In the genomic region with DNA sequence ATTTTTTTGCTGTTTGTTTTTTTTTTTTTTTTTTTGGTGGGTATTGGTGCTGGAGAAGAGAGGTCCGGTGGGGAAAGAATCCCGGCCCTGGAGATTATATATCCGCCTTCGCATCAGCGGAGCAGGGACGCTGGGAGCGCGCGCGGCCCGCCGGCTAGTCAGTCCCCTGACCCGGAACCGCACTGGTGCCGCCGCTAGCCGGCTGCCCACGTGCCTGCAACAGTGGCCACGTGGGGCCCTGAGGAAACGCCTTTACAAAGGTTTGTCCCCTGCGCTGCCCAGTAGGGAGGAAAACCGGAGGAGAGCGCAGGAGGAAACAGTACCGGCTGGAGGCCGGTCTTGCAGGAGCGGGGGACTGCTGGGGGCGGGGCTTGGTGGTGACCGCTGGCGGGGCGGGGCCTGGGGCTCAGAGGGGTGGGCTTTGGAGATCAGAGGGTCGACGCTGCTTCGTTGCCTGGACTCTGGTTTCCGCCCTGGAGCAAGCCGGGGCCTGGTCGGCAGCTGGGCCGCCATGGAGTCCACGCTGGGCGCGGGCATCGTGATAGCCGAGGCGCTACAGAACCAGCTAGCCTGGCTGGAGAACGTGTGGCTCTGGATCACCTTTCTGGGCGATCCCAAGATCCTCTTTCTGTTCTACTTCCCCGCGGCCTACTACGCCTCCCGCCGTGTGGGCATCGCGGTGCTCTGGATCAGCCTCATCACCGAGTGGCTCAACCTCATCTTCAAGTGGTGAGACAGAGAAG, we compare ENCODE assay signal across 8 cellular contexts. TPM values are rescaled to one million over a fixed set of nuclear protein-coding genes. Genes with fewer than 3 reads are reported as not detected.
A peak's percentile ranks its signal among the peaks of the same experiment; 100 is the strongest.
DNase-seq lines count a peak whose midpoint lies in the region; ATAC-seq and TF ChIP-seq lines count a peak whose summit lies in the region.

A gene with protein sequence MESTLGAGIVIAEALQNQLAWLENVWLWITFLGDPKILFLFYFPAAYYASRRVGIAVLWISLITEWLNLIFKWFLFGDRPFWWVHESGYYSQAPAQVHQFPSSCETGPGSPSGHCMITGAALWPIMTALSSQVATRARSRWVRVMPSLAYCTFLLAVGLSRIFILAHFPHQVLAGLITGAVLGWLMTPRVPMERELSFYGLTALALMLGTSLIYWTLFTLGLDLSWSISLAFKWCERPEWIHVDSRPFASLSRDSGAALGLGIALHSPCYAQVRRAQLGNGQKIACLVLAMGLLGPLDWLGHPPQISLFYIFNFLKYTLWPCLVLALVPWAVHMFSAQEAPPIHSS (plus strand): TSS at position 281 of the 743 bp plus-strand sequence. CDS start 231 bp downstream, at position 512.

- H3K4me3 ChIP-seq in SU-DHL-6 (ENCODE audit: insufficient read depth, low read length, poor library complexity, severe bottlenecking) (peak within 1 kb of the TSS; percentile 74), parathyroid adenoma (ENCODE audit: low read depth, low read length) (peak within 1 kb of the TSS; percentile 81), tibial nerve (peak within 1 kb of the TSS; percentile 63 to 85 (median 69))

- H3K79me2 ChIP-seq in SU-DHL-6 (ENCODE audit: insufficient read depth, low read length) (peaks cover 24% of the 10 kb centered on the region), parathyroid adenoma (peaks cover 38% of the 10 kb centered on the region)

- peak; percentile 93 to 97 for TF ChIP-seq EP300 in tibial nerve (IDR thresholded peaks at IDR 0.05)

- H3F3A ChIP-seq in SU-DHL-6 (ENCODE audit: insufficient read depth) = peaks cover 20% of the 10 kb centered on the region

- intact Hi-C loops in Right ventricle myocardium superior (cut with DNase I) = no loop called here

- H4K20me1 ChIP-seq in SU-DHL-6 (ENCODE audit: low read depth, low read length) = no peaks in the 10 kb centered on the region

- CTCF ChIA-PET in GM10248 (lab: Yijun Ruan, JAX) = interaction anchor here (0.8 to 1.2 kb wide), 3 partner anchors 14 to 58 kb away, joined by 3 read pairs; no protein-coding TSS in a partner anchor

- H2AFZ ChIP-seq in SU-DHL-6 (ENCODE audit: low read depth, low read length, severe bottlenecking) = peak within 1 kb of the TSS; percentile 89
- H2AFZ ChIP-seq in parathyroid adenoma = peak within 1 kb of the TSS; percentile 78

- WGBS in tibial nerve, 2 donors = 0 to 1% methylated on average over 48 to 51 of the region's 53 CpGs

- peaks cover 44% of the 10 kb centered on the region for H3K4me1 Mint-ChIP-seq in activated naive CD8-positive, alpha-beta T cell treated with anti-CD3 and anti-CD28 coated beads, Interleukin-2, amount 50 U/mL, for 24 hours

- H3K4me3 Mint-ChIP-seq in activated naive CD8-positive, alpha-beta T cell treated with anti-CD3 and anti-CD28 coated beads, Interleukin-2, amount 50 U/mL, for 24 hours = peak within 1 kb of the TSS; percentile 97

- H3K36me3 Mint-ChIP-seq in activated naive CD8-positive, alpha-beta T cell treated with anti-CD3 and anti-CD28 coated beads, Interleukin-2, amount 50 U/mL, for 24 hours (ENCODE audit: low read depth) = peaks cover 5% of the 10 kb centered on the region

- H3K9me3 ChIP-seq in SU-DHL-6 (ENCODE audit: insufficient read depth, low read length) (no peaks in the 10 kb centered on the region), parathyroid adenoma (ENCODE audit: control insufficient read depth, low read length) (no peaks in the 10 kb centered on the region), tibial nerve (no peaks in the 10 kb centered on the region)

- H3K36me3 ChIP-seq in SU-DHL-6 (ENCODE audit: low read length) (no peaks in the 10 kb centered on the region), parathyroid adenoma (ENCODE audit: control insufficient read depth, insufficient read depth, low read length) (no peaks in the 10 kb centered on the region), tibial nerve (peaks cover 0 to 27% (median 0%) of the 10 kb centered on the region in 3 donors)

- H3K27me3 ChIP-seq in SU-DHL-6 (ENCODE audit: low read length) = no peaks in the 10 kb centered on the region
- H3K27me3 ChIP-seq in parathyroid adenoma (ENCODE audit: control insufficient read depth, insufficient read depth, low read length) = no peaks in the 10 kb centered on the region
- no peaks in the 10 kb centered on the region for H3K27me3 ChIP-seq in tibial nerve

- peak; percentile 68 to 76 for TF ChIP-seq POLR2A in tibial nerve (IDR thresholded peaks at IDR 0.05)

- no peaks in the 10 kb centered on the region for H3K27me3 Mint-ChIP-seq in activated naive CD8-positive, alpha-beta T cell treated with anti-CD3 and anti-CD28 coated beads, Interleukin-2, amount 50 U/mL, for 24 hours

- DNase-seq in GM10248 (ENCODE audit: extremely low spot score) (peak; percentile 97), NCI-H1105 (lab: John Stamatoyannopoulos, UW) (peak; percentile 92), Right ventricle myocardium superior (peak; percentile 95), tibial nerve (ENCODE audit: low spot score in 2 of 2) (peak; percentile 88 to 92)
- DNase-seq in activated naive CD8-positive, alpha-beta T cell treated with anti-CD3 and anti-CD28 coated beads, Interleukin-2, amount 50 U/mL, for 24 hours = peak; percentile 92

- H3K9me3 Mint-ChIP-seq in activated naive CD8-positive, alpha-beta T cell treated with anti-CD3 and anti-CD28 coated beads, Interleukin-2, amount 50 U/mL, for 24 hours = no peaks in the 10 kb centered on the region

- H3K9ac ChIP-seq in SU-DHL-6 (ENCODE audit: low read length) = peak within 1 kb of the TSS; percentile 81
- H3K9ac ChIP-seq in parathyroid adenoma = peak within 1 kb of the TSS; percentile 8

- peaks cover 13% of the 10 kb centered on the region for H3K4me1 ChIP-seq in parathyroid adenoma
- H3K4me1 ChIP-seq in tibial nerve = peaks cover 0 to 63% (median 23%) of the 10 kb centered on the region in 4 donors

- TF ChIP-seq CTCF in GM10248 (IDR thresholded peaks at IDR 0.05; ENCODE audit: control extremely low read depth, extremely low read depth, low read depth, missing control alignments) (no peak), SU-DHL-6 (IDR thresholded peaks at IDR 0.05; ENCODE audit: insufficient read depth, low read length, poor library complexity, severe bottlenecking) (no peak), parathyroid adenoma (IDR thresholded peaks at IDR 0.05) (no peak), tibial nerve (IDR thresholded peaks at IDR 0.05) (peak in 2 of 5 experiments; percentile 26 to 62)

- POLR2A ChIA-PET in GM10248 (lab: Yijun Ruan, JAX) = interaction anchor here (0.6 kb wide), 3 partner anchors 10 to 297 kb away, joined by 3 to 4 read pairs (median 4); no protein-coding TSS in a partner anchor

- ATAC-seq in HG02588 (IDR thresholded peaks at IDR 0.05; ENCODE audit: unreplicated experiment) (peak; percentile 65), Right ventricle myocardium superior (ENCODE audit: poor library complexity) (peak; percentile 92)
- ATAC-seq in activated naive CD8-positive, alpha-beta T cell treated with anti-CD3 and anti-CD28 coated beads, Interleukin-2, amount 50 U/mL, for 24 hours = peak; percentile 82

- no peaks in the 10 kb centered on the region for H3K9me2 ChIP-seq in SU-DHL-6 (replicated peaks; ENCODE audit: insufficient read depth, low read length)

- peak within 1 kb of the TSS; percentile 98 for H3K27ac Mint-ChIP-seq in activated naive CD8-positive, alpha-beta T cell treated with anti-CD3 and anti-CD28 coated beads, Interleukin-2, amount 50 U/mL, for 24 hours

- H3K27ac ChIP-seq in SU-DHL-6 (ENCODE audit: low read depth, low read length) (peak within 1 kb of the TSS; percentile 63), parathyroid adenoma (peak within 1 kb of the TSS; percentile 83), tibial nerve (peak within 1 kb of the TSS; percentile 24 to 93 (median 86))

- H3K4me2 ChIP-seq in SU-DHL-6 (ENCODE audit: low read depth, low read length, poor library complexity, severe bottlenecking) (peak within 1 kb of the TSS; percentile 95), parathyroid adenoma (ENCODE audit: low read length) (peak within 1 kb of the TSS; percentile 97)

RNA-seq across cellular contexts. Expression of the gene that starts here (rescaled TPM):
- total RNA-seq in Right ventricle myocardium superior (26.0 TPM), tibial nerve (10 to 100 TPM; 24.9 to 68.7 (median 36.2) TPM)

Comparison
In these comparisons a context has a peak if more than half of its experiments do, and no peak if none do; other contexts are left out.
1. Peak in every context shown above with its lines: DNase-seq, ATAC-seq, H3K4me3 ChIP-seq and H3K27ac ChIP-seq.